In the genomic region with DNA sequence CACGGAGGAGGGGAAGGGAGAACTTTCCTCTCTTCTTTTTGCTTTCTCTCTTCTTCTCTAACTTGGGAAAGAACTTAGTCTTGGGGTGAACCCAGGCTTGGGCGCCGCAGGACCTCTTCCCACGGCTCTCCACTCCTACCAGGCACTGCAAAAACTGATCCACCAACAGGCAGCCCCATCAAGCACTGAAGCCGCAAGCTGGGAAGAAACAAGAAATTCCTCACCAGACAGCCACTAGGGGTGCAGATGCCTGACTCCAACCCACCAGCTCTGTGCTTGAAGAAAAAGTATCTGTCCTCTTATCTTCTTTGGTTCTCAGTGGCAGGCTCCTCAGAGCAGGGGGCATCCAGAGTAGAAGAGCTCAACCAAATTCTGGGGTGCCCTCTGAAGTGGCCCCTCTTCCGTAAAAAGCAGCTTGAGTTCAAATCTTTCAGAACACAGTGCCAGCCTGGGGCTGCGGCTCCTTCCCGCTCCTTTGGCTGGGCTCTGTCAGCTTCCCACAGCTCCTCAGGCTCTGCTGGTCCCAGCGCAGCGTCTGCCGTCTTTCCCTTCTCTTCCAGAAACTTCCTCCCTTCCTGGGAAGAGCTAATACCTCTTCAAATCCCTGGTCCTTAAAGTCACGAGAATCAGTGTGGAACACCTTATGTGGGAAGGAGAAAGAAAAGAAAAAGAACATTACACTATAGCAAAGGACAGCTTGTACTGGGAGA, we compare ENCODE assay signal across 8 cellular contexts. TPM values are rescaled to one million over a fixed set of nuclear protein-coding genes. Genes with fewer than 3 reads are reported as not detected.
DNase-seq lines count a peak whose midpoint lies in the region; ATAC-seq and TF ChIP-seq lines count a peak whose summit lies in the region.
"Had no signal": no experiment of that assay in that cellular context is flagged by ENCODE, and none has a peak within 500 bp of the region (broad histone marks: within the 10 kb centered on the region; RNA-seq: fewer than 3 reads in every experiment).

No MANE protein-coding gene starts in this region.

- TF ChIP-seq CTCF in DND-41 (IDR thresholded peaks at IDR 0.05; ENCODE audit: borderline replicate concordance, extremely low read depth, low read length, poor library complexity, severe bottlenecking): peak; percentile 44
- TF ChIP-seq CTCF in neural crest cell (conservative IDR thresholded peaks at IDR 0.05): peak; percentile 44

- no peak overlapping the region for H2AFZ ChIP-seq in DND-41 (ENCODE audit: low read depth, low read length)

- H3K27ac ChIP-seq in DND-41 (ENCODE audit: low read length): no peak overlapping the region

- H3K36me3 ChIP-seq in DND-41 (ENCODE audit: insufficient read depth, low read length): peaks cover 45% of the 10 kb centered on the region

- no peaks in the 10 kb centered on the region for H3K27me3 ChIP-seq in DND-41 (ENCODE audit: insufficient read depth, low read length, poor library complexity)

- H3K4me2 ChIP-seq in DND-41 (ENCODE audit: insufficient read depth, low read length): peak overlapping the region; percentile 97

- peaks cover 9% of the 10 kb centered on the region for H3K36me3 Mint-ChIP-seq in neural crest cell (ENCODE audit: low read depth)

- H3K79me2 ChIP-seq in DND-41 (ENCODE audit: insufficient read depth, low read length): peaks cover 73% of the 10 kb centered on the region

- no peaks in the 10 kb centered on the region for H3K27me3 Mint-ChIP-seq in neural crest cell (ENCODE audit: low read depth)

- peak overlapping the region in 1 of 2 experiments; percentile 1; a peak in 2 of 4 replicates for H3K4me3 ChIP-seq in DND-41 (ENCODE audit: low read depth in 1 of 2, low read length in 2 of 2)

- DNase-seq in DND-41 (peak; percentile 13), Kasumi-1 (lab: John Stamatoyannopoulos, UW) (peak; percentile 45 to 60), cerebellar cortex (ENCODE audit: low spot score) (peak; percentile 69), neural crest cell (ENCODE audit: low read depth, low spot score) (no peak), activated gamma-delta T cell (lab: John Stamatoyannopoulos, UW) (no peak), NCI-H2029 treated with DMSO at 0.1 percent for 48 hours (lab: John Stamatoyannopoulos, UW) (no peak)
- DNase-seq: T-helper 9 cell had no signal

- peak overlapping the region; percentile 90; the same call in 1 of the 2 replicates for H3K9ac ChIP-seq in DND-41 (ENCODE audit: low read depth, low read length)

- peaks cover 49% of the 10 kb centered on the region for H3K4me1 Mint-ChIP-seq in neural crest cell

- ATAC-seq in DND-41 (ENCODE audit: insufficient read depth, low read depth) (no peak), HG02623 (IDR thresholded peaks at IDR 0.05; ENCODE audit: unreplicated experiment) (no peak)

- H3K4me1 ChIP-seq in DND-41 (ENCODE audit: insufficient read depth, low read length): peaks cover 78% of the 10 kb centered on the region

- H3K4me3 Mint-ChIP-seq in neural crest cell: peak overlapping the region; percentile 48

- peaks cover 28% of the 10 kb centered on the region for H4K20me1 ChIP-seq in DND-41 (ENCODE audit: insufficient read depth, low read length)

- no peaks in the 10 kb centered on the region for H3K9me3 Mint-ChIP-seq in neural crest cell

- no peak overlapping the region for H3K27ac Mint-ChIP-seq in neural crest cell (ENCODE audit: unreplicated experiment)

- no peaks in the 10 kb centered on the region for H3K9me3 ChIP-seq in DND-41 (ENCODE audit: insufficient read depth, low read length, severe bottlenecking)

RNA-seq across cellular contexts. Expression of a gene that starts 2.4 kb away (rescaled TPM):
- 21.4 and 25.7 TPM in 2 replicates for total RNA-seq in neural crest cell

RNA-seq across cellular contexts. Expression of a gene that starts 35.3 kb away (rescaled TPM):
- 8.8 and 9.0 TPM in 2 replicates for total RNA-seq in neural crest cell

RNA-seq across cellular contexts. Expression of a gene that starts 39.3 kb away (rescaled TPM):
- total RNA-seq in neural crest cell: not detected in 2 replicates

Comparison
In these comparisons a context has a peak if more than half of its experiments do, and no peak if none do; other contexts are left out.
1. DNase-seq: peak in DND-41 (single experiment), Kasumi-1 (2 of 2) and cerebellar cortex (single experiment); none in neural crest cell (single experiment), activated gamma-delta T cell (single experiment) and NCI-H2029 treated with DMSO at 0.1 percent for 48 hours (single experiment).